Comparison of ENCODE assay signal across 9 cellular contexts in genomic region chr3:185152433-185153169, GRCh38. TPM values are rescaled to one million over a fixed set of nuclear protein-coding genes. Genes with fewer than 3 reads are reported as not detected.
DNase-seq lines count a peak whose midpoint lies in the region; ATAC-seq and TF ChIP-seq lines count a peak whose summit lies in the region.
"Had no signal": no experiment of that assay in that cellular context is flagged by ENCODE, and none has a peak within 500 bp of the region (broad histone marks: within the 10 kb centered on the region; RNA-seq: fewer than 3 reads in every experiment).

C3orf70 (minus strand) TSS chr3:185153060; CDS start chr3:185152823, 237 bp downstream.

- H3K27me3 ChIP-seq in adrenal gland: peaks cover 28% of the 10 kb centered on the region

- peak within 1 kb of the TSS in 3 of 4 donors; percentile 2 to 66 (median 20) for H3K4me3 ChIP-seq in adrenal gland

- DNase-seq in COR-L47 (lab: John Stamatoyannopoulos, UW) (peak; percentile 77), NCI-H2196 treated with DMSO at 0.1 percent for 48 hours (lab: John Stamatoyannopoulos, UW; ENCODE audit: unreplicated experiment) (peak; percentile 76), adrenal gland (peak; percentile 32 to 62 (median 38)), Right ventricle myocardium superior (peak; percentile 82), nucleus accumbens (lab: John Stamatoyannopoulos, UW) (peak in 51 of 56 donors; percentile 16 to 88 (median 60))
- DNase-seq in central memory CD4-positive, alpha-beta T cell: no peak

- intact Hi-C loops in adrenal gland (cut with DNase I) (no loop called here), Right ventricle myocardium superior (cut with DNase I) (no loop called here)

- 0 to 1% (median 0%) methylated on average over 2 to 108 of the region's 110 CpGs for WGBS in adrenal gland, 4 donors

- peak within 1 kb of the TSS in 3 of 5 donors; percentile 6 to 74 (median 74) for H3K27ac ChIP-seq in adrenal gland
- H3K27ac ChIP-seq: VCaP had no signal

- H3K4me1 ChIP-seq in adrenal gland (replicated peaks in 1 of 2): peaks cover 0 to 8% of the 10 kb centered on the region in 2 donors

- ATAC-seq in GM19455 (IDR thresholded peaks at IDR 0.05; ENCODE audit: unreplicated experiment) (peak; percentile 63), Right ventricle myocardium superior (ENCODE audit: poor library complexity) (peak; percentile 87), GM18505 (IDR thresholded peaks at IDR 0.05; ENCODE audit: unreplicated experiment) (no peak)

- H3K9me3 ChIP-seq in adrenal gland (replicated peaks in 1 of 3): no peaks in the 10 kb centered on the region

- H3K36me3 ChIP-seq in adrenal gland (replicated peaks in 1 of 2): no peaks in the 10 kb centered on the region

- no peak for TF ChIP-seq CTCF in adrenal gland (IDR thresholded peaks at IDR 0.05)

- TF ChIP-seq POLR2A in adrenal gland (IDR thresholded peaks at IDR 0.05): no peak
- no peak for TF ChIP-seq POLR2A in GM18505 (IDR thresholded peaks at IDR 0.05; ENCODE audit: borderline replicate concordance, extremely low read depth, insufficient read depth, insufficient read length)

RNA-seq across cellular contexts. Expression of gene C3orf70, which starts in this region (rescaled TPM):
- total RNA-seq in adrenal gland (1 to 10 TPM in 5 of 8 donors, under 1 TPM in 3; 0.79 to 2.6 (median 1.6) TPM), Right ventricle myocardium superior (1.5 TPM)
- polyA plus RNA-seq in adrenal gland: under 1 TPM; 0.64 to 0.77 (median 0.67) TPM
